6 cellular contexts compared by ENCODE assay signal in genomic region chr9:137579259-137579604, GRCh38. TPM values are rescaled to one million over a fixed set of nuclear protein-coding genes. Genes with fewer than 3 reads are reported as not detected.
A peak's percentile ranks its signal among the peaks of the same experiment; 100 is the strongest.
DNase-seq lines count a peak whose midpoint lies in the region; ATAC-seq and TF ChIP-seq lines count a peak whose summit lies in the region.

No MANE protein-coding gene starts in this region.

- H3K36me3 Mint-ChIP-seq in activated CD4-positive, alpha-beta T cell treated with anti-CD3 and anti-CD28 coated beads, Interleukin-2, amount 10 ng/mL, durations not matched to agents 24 days and 14 days (ENCODE audit: low read depth), result peaks cover 33% of the 10 kb centered on the region

- TF ChIP-seq CTCF in fibroblast of villous mesenchyme (IDR thresholded peaks at IDR 0.05; ENCODE audit: insufficient read depth, low read depth, low read length), result no peak
- TF ChIP-seq CTCF in thoracic aorta (IDR thresholded peaks at IDR 0.05), result no peak

- H3K9me3 Mint-ChIP-seq in activated CD4-positive, alpha-beta T cell treated with anti-CD3 and anti-CD28 coated beads, Interleukin-2, amount 10 ng/mL, durations not matched to agents 24 days and 14 days, result no peaks in the 10 kb centered on the region

- no peaks in the 10 kb centered on the region for H3K9me3 ChIP-seq in thoracic aorta

- peaks cover 11 to 26% of the 10 kb centered on the region in 2 donors for H3K4me1 ChIP-seq in thoracic aorta (ENCODE audit: control insufficient read depth in 1 of 2, low read depth in 2 of 2)

- ATAC-seq in thoracic aorta (ENCODE audit: insufficient number of reproducible peaks, low FRiP score, low read depth) (no peak), HG02938 (IDR thresholded peaks at IDR 0.05; ENCODE audit: unreplicated experiment) (no peak)

- no peaks in the 10 kb centered on the region for H3K27me3 Mint-ChIP-seq in activated CD4-positive, alpha-beta T cell treated with anti-CD3 and anti-CD28 coated beads, Interleukin-2, amount 10 ng/mL, durations not matched to agents 24 days and 14 days

- H3K36me3 ChIP-seq in thoracic aorta, result peaks cover 20% of the 10 kb centered on the region

- H3K27me3 ChIP-seq in thoracic aorta (replicated peaks; ENCODE audit: insufficient read depth), result no peaks in the 10 kb centered on the region

- H3K4me3 Mint-ChIP-seq in activated CD4-positive, alpha-beta T cell treated with anti-CD3 and anti-CD28 coated beads, Interleukin-2, amount 10 ng/mL, durations not matched to agents 24 days and 14 days, result peak overlapping the region; percentile 88

- H3K4me1 Mint-ChIP-seq in activated CD4-positive, alpha-beta T cell treated with anti-CD3 and anti-CD28 coated beads, Interleukin-2, amount 10 ng/mL, durations not matched to agents 24 days and 14 days, result peaks cover 29% of the 10 kb centered on the region

- H3K4me3 ChIP-seq in fibroblast of villous mesenchyme (ENCODE audit: low read depth, low read length) (peak overlapping the region; percentile 86), thoracic aorta (peak overlapping the region; percentile 98)

- intact Hi-C loops in activated CD4-positive, alpha-beta T cell treated with anti-CD3 and anti-CD28 coated beads, Interleukin-2, amount 10 ng/mL, durations not matched to agents 24 days and 14 days (cut with micrococcal nuclease), result loop anchor here (2.0 kb wide), 2 partner anchors 28 to 40 kb away; partner anchors contain the start of genes EHMT1, MRPL41 and PNPLA7

- no peak for DNase-seq in activated CD4-positive, alpha-beta T cell treated with anti-CD3 and anti-CD28 coated beads, Interleukin-2, amount 10 ng/mL, durations not matched to agents 24 days and 14 days
- no peak for DNase-seq in activated CD4-positive, alpha-beta T cell treated with anti-CD3 and anti-CD28 coated beads, Interleukin-2, amount 50 U/mL, for 1 hour
- DNase-seq in fibroblast of villous mesenchyme (ENCODE audit: low read depth) (no peak), thoracic aorta (ENCODE audit: low spot score) (no peak), islet precursor cell (no peak)

- H3K27ac ChIP-seq in thoracic aorta, result peak overlapping the region; percentile 53 to 73

- H3K27ac Mint-ChIP-seq in activated CD4-positive, alpha-beta T cell treated with anti-CD3 and anti-CD28 coated beads, Interleukin-2, amount 10 ng/mL, durations not matched to agents 24 days and 14 days, result peak overlapping the region; percentile 66

RNA-seq across cellular contexts. Expression of gene DPH7, which starts 0.5 kb away (rescaled TPM):
- 51.7 and 51.9 TPM in 2 replicates for total RNA-seq in activated CD4-positive, alpha-beta T cell treated with anti-CD3 and anti-CD28 coated beads, Interleukin-2, amount 10 ng/mL, durations not matched to agents 24 days and 14 days
- 22.0 and 22.5 TPM in 2 replicates for total RNA-seq in fibroblast of villous mesenchyme
- 10 to 100 TPM; 36.8 to 43.7 TPM for total RNA-seq in thoracic aorta

RNA-seq across cellular contexts. Expression of gene ZMYND19, which starts 11.1 kb away (rescaled TPM):
- total RNA-seq in activated CD4-positive, alpha-beta T cell treated with anti-CD3 and anti-CD28 coated beads, Interleukin-2, amount 10 ng/mL, durations not matched to agents 24 days and 14 days, result 86.4 and 92.4 TPM in 2 replicates
- total RNA-seq in fibroblast of villous mesenchyme (18.0 and 18.6 TPM in 2 replicates), thoracic aorta (10 to 100 TPM; 10.8 to 14.1 TPM)

RNA-seq across cellular contexts. Expression of gene ARRDC1, which starts 26.3 kb away (rescaled TPM):
- 63.7 and 68.4 TPM in 2 replicates for total RNA-seq in activated CD4-positive, alpha-beta T cell treated with anti-CD3 and anti-CD28 coated beads, Interleukin-2, amount 10 ng/mL, durations not matched to agents 24 days and 14 days
- 12.5 and 15.1 TPM in 2 replicates for total RNA-seq in fibroblast of villous mesenchyme
- 10 to 100 TPM; 40.5 to 56.4 TPM for total RNA-seq in thoracic aorta

RNA-seq across cellular contexts. Expression of gene MRPL41, which starts 27.6 kb away (rescaled TPM):
- 52.8 and 53.9 TPM in 2 replicates for total RNA-seq in activated CD4-positive, alpha-beta T cell treated with anti-CD3 and anti-CD28 coated beads, Interleukin-2, amount 10 ng/mL, durations not matched to agents 24 days and 14 days
- total RNA-seq in fibroblast of villous mesenchyme, result 41.5 and 58.0 TPM in 2 replicates
- 10 to 100 TPM; 23.5 to 54.3 TPM for total RNA-seq in thoracic aorta

RNA-seq across cellular contexts. Expression of gene PNPLA7, which starts 29.0 kb away (rescaled TPM):
- 1.2 and 1.7 TPM in 2 replicates for total RNA-seq in activated CD4-positive, alpha-beta T cell treated with anti-CD3 and anti-CD28 coated beads, Interleukin-2, amount 10 ng/mL, durations not matched to agents 24 days and 14 days
- total RNA-seq in fibroblast of villous mesenchyme (0.64 and 1.3 TPM in 2 replicates), thoracic aorta (10 to 100 TPM; 12.7 to 21.4 TPM)
